In the genomic region with DNA sequence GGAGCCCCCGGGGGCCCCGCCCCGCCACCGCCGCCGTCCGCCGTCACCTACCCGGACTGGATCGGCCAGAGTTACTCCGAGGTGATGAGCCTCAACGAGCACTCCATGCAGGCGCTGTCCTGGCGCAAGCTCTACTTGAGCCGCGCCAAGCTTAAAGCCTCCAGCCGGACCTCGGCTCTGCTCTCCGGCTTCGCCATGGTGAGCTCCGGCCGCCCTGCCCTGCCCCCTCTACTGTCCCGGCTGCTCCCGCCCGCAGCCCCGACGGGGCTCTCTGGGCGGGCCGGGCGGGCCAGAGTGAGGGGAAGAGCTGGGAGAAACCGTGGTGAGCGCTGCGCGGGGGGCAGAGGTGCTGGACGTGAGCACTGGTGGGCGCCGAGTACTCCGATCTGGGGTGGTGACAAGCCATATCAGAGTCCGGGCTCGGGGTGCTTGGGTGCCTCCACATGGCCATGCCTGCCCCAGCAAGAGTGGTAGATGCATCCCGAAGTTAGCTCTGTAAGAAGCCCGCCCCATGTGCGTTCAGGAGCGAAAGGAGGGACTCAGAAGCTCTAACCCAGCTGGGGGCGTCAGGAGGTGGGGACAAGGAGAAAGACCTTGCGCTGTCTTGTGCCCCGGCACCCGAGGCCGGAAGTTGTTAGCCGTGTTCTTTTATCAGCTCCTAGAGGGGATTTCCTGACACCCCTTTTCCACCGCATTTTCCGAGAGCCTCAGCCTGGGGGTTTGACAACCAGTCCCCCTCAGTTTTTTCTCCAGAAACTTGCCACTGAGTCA, we compare ENCODE assay signal across 9 cellular contexts. TPM values are rescaled to one million over a fixed set of nuclear protein-coding genes. Genes with fewer than 3 reads are reported as not detected.
A peak's percentile ranks its signal among the peaks of the same experiment; 100 is the strongest.
DNase-seq lines count a peak whose midpoint lies in the region; ATAC-seq, FAIRE-seq and TF ChIP-seq lines count a peak whose summit lies in the region.
"Had no signal": no experiment of that assay in that cellular context is flagged by ENCODE, and none has a peak within 500 bp of the region (broad histone marks: within the 10 kb centered on the region; RNA-seq: fewer than 3 reads in every experiment).

No MANE protein-coding gene starts in this region.

- in situ Hi-C loops in HepG2 (cut with HindIII; ENCODE audit: extremely low pct_ligation_motif_present, low pct_unique_long_range_greater_than_20kb) = loop anchor here (5.0 kb wide), 1 partner anchor 75 kb away; no protein-coding TSS in a partner anchor

- H2AFZ ChIP-seq in HepG2 (ENCODE audit: low read length) = no peak overlapping the region

- H4K20me1 ChIP-seq in HepG2 (ENCODE audit: insufficient read depth, low read length) = no peaks in the 10 kb centered on the region; the same call in 1 of the 2 replicates

- CTCF ChIA-PET in HepG2 (lab: Yijun Ruan, JAX; ENCODE audit: low intra/inter-chr PET ratio, low total read pairs) = no interaction called here

- peaks cover 9% of the 10 kb centered on the region for H3K79me2 ChIP-seq in HepG2 (ENCODE audit: insufficient read depth, low read length)

- ATAC-seq in HG02610 (IDR thresholded peaks at IDR 0.05; ENCODE audit: unreplicated experiment) (peak; percentile 28), HepG2 (peak; percentile 66)

- intact Hi-C loops in HepG2 (cut with micrococcal nuclease; ENCODE audit: unreplicated experiment) = loop anchor here (2.0 kb wide), 1 partner anchor 46 kb away; a partner anchor contains a TSS

- H3K36me3 ChIP-seq in HepG2 (replicated peaks in 1 of 2; ENCODE audit: control insufficient read depth in 1 of 2, insufficient read depth in 2 of 2, low read length in 2 of 2) = no peaks in the 10 kb centered on the region

- DNase-seq in DMS 273 (lab: John Stamatoyannopoulos, UW; ENCODE audit: unreplicated experiment) (peak; percentile 70), DMS 273 treated with DMSO at 0.1 percent for 48 hours (lab: John Stamatoyannopoulos, UW) (no peak), NCI-H146 (lab: John Stamatoyannopoulos, UW) (peak; percentile 73), HepG2 (ENCODE audit: low spot score) (peak; percentile 44)
- peak; percentile 93 to 95 for DNase-seq in activated CD4-positive, alpha-beta T cell treated with anti-CD3 and anti-CD28 coated beads for 4 hours
- peak; percentile 82 to 97 for DNase-seq in stimulated activated CD4-positive, alpha-beta T cell treated with anti-CD3 and anti-CD28 coated beads, Interleukin-4, amount 100 ng/mL, for 4 hours

- H3K4me1 ChIP-seq in HepG2 (ENCODE audit: insufficient read depth, low read length) = peaks cover 63% of the 10 kb centered on the region

- TF ChIP-seq EP300 in HepG2 (IDR thresholded peaks at IDR 0.05; ENCODE audit: low read depth in 2 of 2, low read length in 2 of 2) (no peak), HepG2 (CRISPR knock-in tag; IDR thresholded peaks at IDR 0.05; ENCODE audit: borderline replicate concordance) (no peak)

- BruUV-seq in HepG2 (replicated peaks; lab: Mats Ljungman, UMichigan) = TSS peak; percentile 50

- TF ChIP-seq CTCF in HepG2 (CRISPR knock-in tag; IDR thresholded peaks at IDR 0.05) = peak; percentile 48

- no peaks in the 10 kb centered on the region for H3K27me3 ChIP-seq in HepG2 (ENCODE audit: control insufficient read depth in 1 of 2, insufficient read depth in 2 of 2, low read length in 2 of 2)

- POLR2A ChIA-PET in HepG2 (lab: Yijun Ruan, JAX) = interaction anchor here (0.6 to 2.5 kb wide), 17 partner anchors 8 to 329 kb away, joined by 3 to 14 read pairs (median 5); a partner anchor contains a TSS

- no peaks in the 10 kb centered on the region for H3K9me3 ChIP-seq in HepG2 (ENCODE audit: low read length)

- H3K4me2 ChIP-seq in HepG2 (ENCODE audit: low read depth, low read length) = peak overlapping the region; percentile 84

- no peak for FAIRE-seq in HepG2 (lab: Jason Lieb, UNC)
- FAIRE-seq: A204.1 had no signal

- H3K9ac ChIP-seq in HepG2 (ENCODE audit: insufficient read depth, low read depth, low read length) = peak overlapping the region; percentile 80

- TF ChIP-seq POLR2A in HepG2 (IDR thresholded peaks at IDR 0.05; ENCODE audit: insufficient read depth in 1 of 2, low read depth in 2 of 2, low read length in 2 of 2) = 0 out of 4 replicates have a peak, but pooled peaks of 1 of the 2 experiments have one; percentile 4

- TF ChIP-seq RAD21 in HepG2 (CRISPR knock-in tag; IDR thresholded peaks at IDR 0.05) = no peak

- peak overlapping the region; percentile 77 for H3K27ac ChIP-seq in cingulate gyrus (ENCODE audit: low read depth, low read length)
- H3K27ac ChIP-seq in HepG2 (ENCODE audit: extremely low read length, insufficient read depth, low read length) = peak overlapping the region; percentile 82

- WGBS in HepG2 (ENCODE audit: low lambda C conversion rate) = 2% methylated on average over 16 of the region's 52 CpGs

- peak overlapping the region; percentile 62 to 78 (median 70) for H3K4me3 ChIP-seq in HepG2 (replicated peaks in 1 of 3; ENCODE audit: insufficient read depth in 1 of 3, low read depth in 2 of 3, low read length in 3 of 3)

RNA-seq across cellular contexts. Expression of a gene that starts 0.7 kb away (rescaled TPM):
- 5.9 and 9.2 TPM in 2 replicates for total RNA-seq in HepG2 (2016; rRNA removed; fragmentation: Illumina TruSeq; extraction: Trizol)
- total RNA-seq in HepG2 (2016; cell fraction: cytosol; rRNA removed; fragmentation: Illumina TruSeq; extraction: Trizol; ENCODE audit: low read depth) = 9.9 and 13.0 TPM in 2 replicates
- total RNA-seq in HepG2 (2016; cell fraction: insoluble cytoplasmic fraction; rRNA removed; fragmentation: Illumina TruSeq; extraction: Trizol) = 5.9 and 8.5 TPM in 2 replicates
- total RNA-seq in HepG2 (2016; cell fraction: membrane; rRNA removed; fragmentation: Illumina TruSeq; extraction: Trizol) = 20.1 and 22.8 TPM in 2 replicates
- total RNA-seq in HepG2 (2016; cell fraction: nucleus; rRNA removed; fragmentation: Illumina TruSeq; extraction: Trizol) = 5.2 and 6.1 TPM in 2 replicates
- polyA plus RNA-seq in HepG2 (2011; rRNA removed) = 17.2 and 22.9 TPM in 2 replicates
- polyA plus RNA-seq in HepG2 (2011; cell fraction: cytosol; rRNA removed) = 16.7 and 25.1 TPM in 2 replicates
- polyA plus RNA-seq in HepG2 (2011; cell fraction: nucleus; rRNA removed) = 15.9 and 16.3 TPM in 2 replicates
- polyA plus RNA-seq in HepG2 (2012) = 7.9 and 10.4 TPM in 2 replicates
- 25.7 and 30.9 TPM in 2 replicates for polyA plus RNA-seq in HepG2 (2016; cell fraction: cytosol; fragmentation: Illumina TruSeq; extraction: Trizol; ENCODE audit: low read depth)
- polyA plus RNA-seq in HepG2 (2016; cell fraction: insoluble cytoplasmic fraction; fragmentation: Illumina TruSeq; extraction: Trizol; ENCODE audit: low read depth) = 11.8 and 15.4 TPM in 2 replicates
- polyA plus RNA-seq in HepG2 (2016; cell fraction: membrane; fragmentation: Illumina TruSeq; extraction: Trizol; ENCODE audit: low read depth) = 37.8 and 38.4 TPM in 2 replicates
- 15.0 and 18.5 TPM in 2 replicates for polyA plus RNA-seq in HepG2 (2016; cell fraction: nucleus; fragmentation: Illumina TruSeq; extraction: Trizol; ENCODE audit: insufficient read depth, low read depth)
- polyA minus RNA-seq in HepG2 (2011; rRNA and poly(A)+ RNA removed; ENCODE audit: low replicate concordance) = 35.3 and 72.8 TPM in 2 replicates
- 23.0 and 25.6 TPM in 2 replicates for polyA minus RNA-seq in HepG2 (2011; cell fraction: cytosol; rRNA and poly(A)+ RNA removed)
- 5.9 and 7.3 TPM in 2 replicates for polyA minus RNA-seq in HepG2 (2011; cell fraction: nucleus; rRNA and poly(A)+ RNA removed)

RNA-seq across cellular contexts. Expression of a gene that starts 42.4 kb away (rescaled TPM):
- 2.0 TPM in 2 replicates for total RNA-seq in HepG2 (2016; rRNA removed; fragmentation: Illumina TruSeq; extraction: Trizol)
- total RNA-seq in HepG2 (2016; cell fraction: cytosol; rRNA removed; fragmentation: Illumina TruSeq; extraction: Trizol; ENCODE audit: low read depth) = 0.53 and 2.6 TPM in 2 replicates
- 1.5 and 2.6 TPM in 2 replicates for total RNA-seq in HepG2 (2016; cell fraction: insoluble cytoplasmic fraction; rRNA removed; fragmentation: Illumina TruSeq; extraction: Trizol)
- 2.0 and 2.4 TPM in 2 replicates for total RNA-seq in HepG2 (2016; cell fraction: membrane; rRNA removed; fragmentation: Illumina TruSeq; extraction: Trizol)
- total RNA-seq in HepG2 (2016; cell fraction: nucleus; rRNA removed; fragmentation: Illumina TruSeq; extraction: Trizol) = 0.62 and 0.97 TPM in 2 replicates
- polyA plus RNA-seq in HepG2 (2011; rRNA removed) = 0.98 and 1.1 TPM in 2 replicates
- 0.86 and 0.90 TPM in 2 replicates for polyA plus RNA-seq in HepG2 (2011; cell fraction: cytosol; rRNA removed)
- polyA plus RNA-seq in HepG2 (2011; cell fraction: nucleus; rRNA removed) = 0.35 and 0.48 TPM in 2 replicates
- 0.55 and 0.58 TPM in 2 replicates for polyA plus RNA-seq in HepG2 (2012)
- polyA plus RNA-seq in HepG2 (2016; cell fraction: cytosol; fragmentation: Illumina TruSeq; extraction: Trizol; ENCODE audit: low read depth) = 2.2 and 2.6 TPM in 2 replicates
- 1.3 and 1.8 TPM in 2 replicates for polyA plus RNA-seq in HepG2 (2016; cell fraction: insoluble cytoplasmic fraction; fragmentation: Illumina TruSeq; extraction: Trizol; ENCODE audit: low read depth)
- polyA plus RNA-seq in HepG2 (2016; cell fraction: membrane; fragmentation: Illumina TruSeq; extraction: Trizol; ENCODE audit: low read depth) = 1.6 TPM in 2 replicates
- polyA plus RNA-seq in HepG2 (2016; cell fraction: nucleus; fragmentation: Illumina TruSeq; extraction: Trizol; ENCODE audit: insufficient read depth, low read depth) = 0.93 and 1.2 TPM in 2 replicates
- polyA minus RNA-seq in HepG2 (2011; rRNA and poly(A)+ RNA removed; ENCODE audit: low replicate concordance) = 0.44 TPM in 1 of 2 replicates, not detected in the other
- polyA minus RNA-seq in HepG2 (2011; cell fraction: cytosol; rRNA and poly(A)+ RNA removed) = 0.18 TPM in 1 of 2 replicates, not detected in the other
- polyA minus RNA-seq in HepG2 (2011; cell fraction: nucleus; rRNA and poly(A)+ RNA removed) = 0.13 and 0.75 TPM in 2 replicates

RNA-seq across cellular contexts. Expression of a gene that starts 46.2 kb away (rescaled TPM):
- total RNA-seq in HepG2 (2016; rRNA removed; fragmentation: Illumina TruSeq; extraction: Trizol) = 25.3 and 26.1 TPM in 2 replicates
- 11.2 and 11.4 TPM in 2 replicates for total RNA-seq in HepG2 (2016; cell fraction: cytosol; rRNA removed; fragmentation: Illumina TruSeq; extraction: Trizol; ENCODE audit: low read depth)
- total RNA-seq in HepG2 (2016; cell fraction: insoluble cytoplasmic fraction; rRNA removed; fragmentation: Illumina TruSeq; extraction: Trizol) = 20.6 and 26.1 TPM in 2 replicates
- total RNA-seq in HepG2 (2016; cell fraction: membrane; rRNA removed; fragmentation: Illumina TruSeq; extraction: Trizol) = 25.8 and 29.0 TPM in 2 replicates
- total RNA-seq in HepG2 (2016; cell fraction: nucleus; rRNA removed; fragmentation: Illumina TruSeq; extraction: Trizol) = 18.4 and 20.7 TPM in 2 replicates
- 17.0 and 17.5 TPM in 2 replicates for polyA plus RNA-seq in HepG2 (2011; rRNA removed)
- 8.3 and 13.5 TPM in 2 replicates for polyA plus RNA-seq in HepG2 (2011; cell fraction: cytosol; rRNA removed)
- 50.3 and 60.7 TPM in 2 replicates for polyA plus RNA-seq in HepG2 (2011; cell fraction: nucleus; rRNA removed)
- 13.5 and 15.6 TPM in 2 replicates for polyA plus RNA-seq in HepG2 (2012)
- polyA plus RNA-seq in HepG2 (2016; cell fraction: cytosol; fragmentation: Illumina TruSeq; extraction: Trizol; ENCODE audit: low read depth) = 6.0 and 6.9 TPM in 2 replicates
- polyA plus RNA-seq in HepG2 (2016; cell fraction: insoluble cytoplasmic fraction; fragmentation: Illumina TruSeq; extraction: Trizol; ENCODE audit: low read depth) = 23.7 and 31.0 TPM in 2 replicates
- polyA plus RNA-seq in HepG2 (2016; cell fraction: membrane; fragmentation: Illumina TruSeq; extraction: Trizol; ENCODE audit: low read depth) = 17.2 and 18.2 TPM in 2 replicates
- 36.9 and 37.0 TPM in 2 replicates for polyA plus RNA-seq in HepG2 (2016; cell fraction: nucleus; fragmentation: Illumina TruSeq; extraction: Trizol; ENCODE audit: insufficient read depth, low read depth)
- 53.2 and 72.8 TPM in 2 replicates for polyA minus RNA-seq in HepG2 (2011; rRNA and poly(A)+ RNA removed; ENCODE audit: low replicate concordance)
- polyA minus RNA-seq in HepG2 (2011; cell fraction: cytosol; rRNA and poly(A)+ RNA removed) = 18.0 and 20.7 TPM in 2 replicates
- polyA minus RNA-seq in HepG2 (2011; cell fraction: nucleus; rRNA and poly(A)+ RNA removed) = 21.1 and 21.9 TPM in 2 replicates
